23 cellular contexts compared by ENCODE assay signal in the genomic region with DNA sequence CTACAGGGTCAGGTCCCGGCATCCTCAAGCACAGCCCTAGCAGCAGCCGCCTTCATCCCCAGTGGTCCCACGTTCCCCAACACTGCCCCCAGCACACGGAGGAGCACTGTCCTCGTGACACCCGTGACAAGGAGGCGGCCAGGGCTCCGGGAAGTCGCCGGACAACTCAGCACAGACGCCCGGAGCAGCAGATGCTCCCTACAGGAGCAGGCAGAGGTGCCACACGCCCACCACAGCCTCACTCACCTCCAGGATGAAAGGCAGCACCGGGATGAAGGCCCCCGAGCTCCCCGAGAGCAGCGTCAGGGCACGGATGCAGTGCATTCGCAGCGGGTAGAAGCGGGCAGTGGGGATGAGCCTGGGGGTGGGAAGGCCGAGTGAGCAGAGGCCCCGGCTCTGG. TPM values are rescaled to one million over a fixed set of nuclear protein-coding genes. Genes with fewer than 3 reads are reported as not detected.
A peak's percentile ranks its signal among the peaks of the same experiment; 100 is the strongest.
DNase-seq lines count a peak whose midpoint lies in the region; ATAC-seq, FAIRE-seq and TF ChIP-seq lines count a peak whose summit lies in the region.
"Had no signal": no experiment of that assay in that cellular context is flagged by ENCODE, and none has a peak within 500 bp of the region (broad histone marks: within the 10 kb centered on the region; RNA-seq: fewer than 3 reads in every experiment).

No MANE protein-coding gene starts in this region.

- no peak for TF ChIP-seq RAD21 in K562 (CRISPR knock-in tag; conservative IDR thresholded peaks at IDR 0.05 in 1 of 2, IDR thresholded peaks at IDR 0.05 in 1 of 2)

- TF ChIP-seq EP300 in K562 (IDR thresholded peaks at IDR 0.05; ENCODE audit: low read length) = no peak

- no peaks in the 10 kb centered on the region for H3K9me3 Mint-ChIP-seq in neural crest cell
- H3K9me3 Mint-ChIP-seq: CD14-positive monocyte; CD4-positive, alpha-beta T cell; CD8-positive, alpha-beta memory T cell had no signal

- intact Hi-C loops in K562 (cut with micrococcal nuclease) = no loop called here

- H4K20me1 ChIP-seq in K562 (replicated peaks; ENCODE audit: control insufficient read depth, insufficient read depth, low read length) = peaks cover 8% of the 10 kb centered on the region

- peak overlapping the region; percentile 49 for H3K4me3 Mint-ChIP-seq in neural crest cell
- H3K4me3 Mint-ChIP-seq: CD14-positive monocyte; CD4-positive, alpha-beta T cell; CD8-positive, alpha-beta memory T cell had no signal

- H3K4me1 ChIP-seq in HEK293 (ENCODE audit: control insufficient read depth, insufficient read depth, low read length) = no peaks in the 10 kb centered on the region
- peaks cover 0 to 50% of the 10 kb centered on the region in 2 experiments; a peak in 2 of 5 replicates for H3K4me1 ChIP-seq in K562 (replicated peaks in 1 of 2; ENCODE audit: control insufficient read depth in 2 of 2, insufficient read depth in 2 of 2, low read length in 2 of 2)

- FAIRE-seq in K562 (lab: Jason Lieb, UNC) = no peak
- no peak for FAIRE-seq in H54 (lab: Jason Lieb, UNC)
- FAIRE-seq: A549, D721Med, GM12878, GM19239 had no signal

- peaks cover 13% of the 10 kb centered on the region for H3K36me3 Mint-ChIP-seq in neural crest cell (ENCODE audit: low read depth)

- no peak for TF ChIP-seq CTCF in HEK293 (tag by site-specific recombination; IDR thresholded peaks at IDR 0.05)
- TF ChIP-seq CTCF in K562 (IDR thresholded peaks at IDR 0.05 in 2 of 3, conservative IDR thresholded peaks at IDR 0.05 in 1 of 3; ENCODE audit: insufficient read depth in 2 of 3, low read depth in 1 of 3, low read length in 3 of 3) = no peak
- TF ChIP-seq CTCF in neural crest cell (conservative IDR thresholded peaks at IDR 0.05) = no peak

- no peak for TF ChIP-seq POLR2A in K562 (conservative IDR thresholded peaks at IDR 0.05)
- no peak for TF ChIP-seq POLR2A in H54 (IDR thresholded peaks at IDR 0.05; ENCODE audit: low read depth, low read length)

- peaks cover 9 to 100% of the 10 kb centered on the region in 2 experiments; a peak in 2 of 3 replicates for H3K36me3 ChIP-seq in HEK293 (ENCODE audit: control insufficient read depth in 2 of 2, insufficient read depth in 1 of 2, low read length in 2 of 2)
- peaks cover 100% of the 10 kb centered on the region; the same call in 2 of the 3 replicates for H3K36me3 ChIP-seq in K562 (ENCODE audit: control insufficient read depth, insufficient read depth, low read length)

- H3K27me3 ChIP-seq in K562 (ENCODE audit: control insufficient read depth in 2 of 2, insufficient read depth in 2 of 2, low read length in 2 of 2) = no peaks in the 10 kb centered on the region
- H3K27me3 ChIP-seq: BE2C had no signal

- CTCF ChIA-PET in HEK293 (lab: Yijun Ruan, JAX) = interaction anchor here (0.7 to 1.3 kb wide), 4 partner anchors 8 to 82 kb away, joined by 3 to 4 read pairs (median 4); no protein-coding TSS in a partner anchor
- CTCF ChIA-PET in K562 (lab: Yijun Ruan, JAX; ENCODE audit: low intra/inter-chr PET ratio) = no interaction called here

- H3K79me2 ChIP-seq in K562 (ENCODE audit: control insufficient read depth, insufficient read depth, low read length) = peaks cover 5% of the 10 kb centered on the region; the same call in 2 of the 3 replicates

- H3K4me1 Mint-ChIP-seq in neural crest cell = no peaks in the 10 kb centered on the region

- peaks cover 6% of the 10 kb centered on the region for H3K27me3 Mint-ChIP-seq in neural crest cell (ENCODE audit: low read depth)
- H3K27me3 Mint-ChIP-seq: CD4-positive, alpha-beta T cell; CD8-positive, alpha-beta memory T cell had no signal

- no peaks in the 10 kb centered on the region for H3K9me3 ChIP-seq in HEK293 (ENCODE audit: control insufficient read depth, insufficient read depth, low read depth, low read length)
- no peaks in the 10 kb centered on the region for H3K9me3 ChIP-seq in K562 (replicated peaks; ENCODE audit: control insufficient read depth, insufficient read depth, low read depth, low read length)
- H3K9me3 ChIP-seq: A549; BE2C; BLaER1 treated with 17β-estradiol and CSF1 and Interleukin-3, amounts not matched to agents 10 nM and 100 nM had no signal

- ATAC-seq in K562 (no peak), GM19467 (IDR thresholded peaks at IDR 0.05; ENCODE audit: unreplicated experiment) (no peak)
- ATAC-seq: GM12878 had no signal

- no peak overlapping the region; a peak in 1 of 4 replicates for H3K9ac ChIP-seq in K562 (ENCODE audit: insufficient read depth in 1 of 2, low read depth in 2 of 2, low read length in 2 of 2)
- H3K9ac ChIP-seq: BLaER1 treated with 17β-estradiol and CSF1 and Interleukin-3, amounts not matched to agents 10 nM and 100 nM had no signal

- H3K27ac ChIP-seq in HEK293 (ENCODE audit: extremely low read depth, low read depth, low read length) (no peak overlapping the region), K562 (ENCODE audit: extremely low read depth, low read depth, low read length) (no peak overlapping the region)
- H3K27ac ChIP-seq: A549; BLaER1 treated with 17β-estradiol and CSF1 and Interleukin-3, amounts not matched to agents 10 nM and 100 nM had no signal

- H3K4me3 ChIP-seq in HEK293 (ENCODE audit: low read depth, low read length) (no peak overlapping the region), K562 (no peak overlapping the region)
- H3K4me3 ChIP-seq: A549; BLaER1 treated with 17β-estradiol and CSF1 and Interleukin-3, amounts not matched to agents 10 nM and 100 nM; GM12878 had no signal

- no peak overlapping the region for H3K4me2 ChIP-seq in K562 (ENCODE audit: insufficient read depth, low read length)
- H3K4me2 ChIP-seq: A549; BLaER1 treated with 17β-estradiol and CSF1 and Interleukin-3, amounts not matched to agents 10 nM and 100 nM had no signal

- no peak overlapping the region for H2AFZ ChIP-seq in K562 (ENCODE audit: low read depth, low read length)

- no peak for DNase-seq in K562 (ENCODE audit: extremely low read depth in 1 of 4, low spot score in 3 of 4)
- no peak for DNase-seq in neural crest cell (ENCODE audit: low read depth, low spot score)
- DNase-seq in H54 (ENCODE audit: insufficient read length, low spot score) = no peak
- DNase-seq: 8988T; ACHN; AML-193; CD4-positive, alpha-beta T cell; CD8-positive, alpha-beta memory T cell; DMS 273 treated with DMSO at 0.1 percent for 48 hours; DMS79; EL; GDM1; GOT3 had no signal

- no TSS peak for BruUV-seq in K562 (replicated peaks; lab: Mats Ljungman, UMichigan)

- 97% methylated on average over 20 of the region's 23 CpGs for WGBS in K562 (ENCODE audit: insufficient coverage, low coverage, missing lambda C conversion rate)

- POLR2A ChIA-PET in HEK293 (lab: Yijun Ruan, JAX) (interaction anchor here (0.9 to 2.6 kb wide), 2 partner anchors 9 to 39 kb away, joined by 3 to 12 read pairs; no protein-coding TSS in a partner anchor), K562 (lab: Yijun Ruan, JAX) (interaction anchor here (1.4 kb wide), 1 partner anchor 10 kb away, joined by 11 read pairs; no protein-coding TSS in a partner anchor)

- in situ Hi-C loops in K562 (cut with MboI) = no loop called here

- H3K27ac Mint-ChIP-seq in neural crest cell (ENCODE audit: unreplicated experiment) = no peak overlapping the region
- H3K27ac Mint-ChIP-seq: CD4-positive, alpha-beta T cell; CD8-positive, alpha-beta memory T cell had no signal

- H3K9me1 ChIP-seq in K562 (ENCODE audit: control insufficient read depth, insufficient read depth, low read length) = no peaks in the 10 kb centered on the region

RNA-seq across cellular contexts. Expression of gene NOC2L, which starts 8.2 kb away (rescaled TPM):
- total RNA-seq in K562 (2011; cell fraction: chromatin; rRNA removed; ENCODE audit: low replicate concordance) = 185 and 348 TPM in 2 replicates
- 202 and 208 TPM in 2 replicates for total RNA-seq in K562 (2011; cell fraction: nucleolus; rRNA removed)
- 191 and 196 TPM in 2 replicates for total RNA-seq in K562 (2011; cell fraction: nucleoplasm; rRNA removed)
- total RNA-seq in K562 (2014; rRNA removed) = 363 and 418 TPM in 2 replicates
- 111 and 128 TPM in 2 replicates for total RNA-seq in K562 (2014; rRNA removed; fragmentation: Illumina TruSeq; extraction: Trizol)
- total RNA-seq in K562 (2015; rRNA removed; fragmentation: Illumina TruSeq; extraction: Trizol) = 214 and 216 TPM in 2 replicates
- 407 and 410 TPM in 2 replicates for total RNA-seq in K562 (2021)
- 86.6 and 118 TPM in 2 replicates for polyA plus RNA-seq in K562 (2011; rRNA removed)
- 166 and 242 TPM in 2 replicates for polyA plus RNA-seq in K562 (2011; cell fraction: cytosol; rRNA removed)
- polyA plus RNA-seq in K562 (2011; cell fraction: nucleus; rRNA removed) = 153 and 201 TPM in 2 replicates
- polyA plus RNA-seq in K562 (2012) = 162 and 252 TPM in 2 replicates
- polyA plus RNA-seq in K562 (2014; fragmentation: Illumina TruSeq; extraction: Trizol) = 200 and 279 TPM in 2 replicates
- polyA plus RNA-seq in K562 (2014; fragmentation: Nextera tagmentation; extraction: Ambion mirVana) = 1 to 10 TPM; 4.0 to 9.7 TPM
- polyA plus RNA-seq in K562 (2014; rRNA removed) = 260 and 299 TPM in 2 replicates
- 113 and 170 TPM in 2 replicates for polyA minus RNA-seq in K562 (2011; rRNA and poly(A)+ RNA removed)
- polyA minus RNA-seq in K562 (2011; cell fraction: cytosol; rRNA and poly(A)+ RNA removed) = 169 and 187 TPM in 2 replicates
- 36.1 and 52.3 TPM in 2 replicates for polyA minus RNA-seq in K562 (2011; cell fraction: nucleus; rRNA and poly(A)+ RNA removed)
- total RNA-seq in neural crest cell = 95.4 and 106 TPM in 2 replicates

RNA-seq across cellular contexts. Expression of gene KLHL17, which starts 9.5 kb away (rescaled TPM):
- total RNA-seq in K562 (2011; cell fraction: chromatin; rRNA removed; ENCODE audit: low replicate concordance) = 105 and 413 TPM in 2 replicates
- 347 and 361 TPM in 2 replicates for total RNA-seq in K562 (2011; cell fraction: nucleolus; rRNA removed)
- total RNA-seq in K562 (2011; cell fraction: nucleoplasm; rRNA removed) = 167 and 188 TPM in 2 replicates
- 30.7 and 30.8 TPM in 2 replicates for total RNA-seq in K562 (2014; rRNA removed)
- 1.5 and 2.9 TPM in 2 replicates for total RNA-seq in K562 (2014; rRNA removed; fragmentation: Illumina TruSeq; extraction: Trizol)
- total RNA-seq in K562 (2015; rRNA removed; fragmentation: Illumina TruSeq; extraction: Trizol) = 13.0 and 16.3 TPM in 2 replicates
- 58.1 and 71.4 TPM in 2 replicates for total RNA-seq in K562 (2021)
- polyA plus RNA-seq in K562 (2011; rRNA removed) = 18.6 and 49.7 TPM in 2 replicates
- 22.8 and 35.9 TPM in 2 replicates for polyA plus RNA-seq in K562 (2011; cell fraction: cytosol; rRNA removed)
- 819 and 946 TPM in 2 replicates for polyA plus RNA-seq in K562 (2011; cell fraction: nucleus; rRNA removed)
- 31.2 and 45.6 TPM in 2 replicates for polyA plus RNA-seq in K562 (2012)
- polyA plus RNA-seq in K562 (2014; fragmentation: Illumina TruSeq; extraction: Trizol) = 7.2 and 22.1 TPM in 2 replicates
- polyA plus RNA-seq in K562 (2014; fragmentation: Nextera tagmentation; extraction: Ambion mirVana) = under 1 TPM; 0.14 to 0.55 TPM
- polyA plus RNA-seq in K562 (2014; rRNA removed) = 67.3 and 84.8 TPM in 2 replicates
- polyA minus RNA-seq in K562 (2011; rRNA and poly(A)+ RNA removed) = 3.4 and 5.1 TPM in 2 replicates
- polyA minus RNA-seq in K562 (2011; cell fraction: cytosol; rRNA and poly(A)+ RNA removed) = 8.9 and 14.1 TPM in 2 replicates
- 72.0 and 97.5 TPM in 2 replicates for polyA minus RNA-seq in K562 (2011; cell fraction: nucleus; rRNA and poly(A)+ RNA removed)
- 41.5 and 43.9 TPM in 2 replicates for total RNA-seq in neural crest cell

RNA-seq across cellular contexts. Expression of gene PLEKHN1, which starts 15.4 kb away (rescaled TPM):
- 0.99 and 3.5 TPM in 2 replicates for total RNA-seq in K562 (2011; cell fraction: chromatin; rRNA removed; ENCODE audit: low replicate concordance)
- total RNA-seq in K562 (2011; cell fraction: nucleolus; rRNA removed) = 1.2 and 2.6 TPM in 2 replicates
- 0.88 and 1.6 TPM in 2 replicates for total RNA-seq in K562 (2011; cell fraction: nucleoplasm; rRNA removed)
- total RNA-seq in K562 (2014; rRNA removed) = 0.09 and 0.69 TPM in 2 replicates
- 0.07 TPM in 1 of 2 replicates, not detected in the other for total RNA-seq in K562 (2014; rRNA removed; fragmentation: Illumina TruSeq; extraction: Trizol)
- total RNA-seq in K562 (2015; rRNA removed; fragmentation: Illumina TruSeq; extraction: Trizol) = 0.11 and 0.18 TPM in 2 replicates
- 1.2 and 1.5 TPM in 2 replicates for total RNA-seq in K562 (2021)
- polyA plus RNA-seq in K562 (2011; rRNA removed) = 0.13 and 0.34 TPM in 2 replicates
- polyA plus RNA-seq in K562 (2011; cell fraction: cytosol; rRNA removed) = 0.12 and 0.37 TPM in 2 replicates
- polyA plus RNA-seq in K562 (2011; cell fraction: nucleus; rRNA removed) = 2.6 and 3.6 TPM in 2 replicates
- polyA plus RNA-seq in K562 (2012) = 0.47 and 1.4 TPM in 2 replicates
- 0.13 and 0.69 TPM in 2 replicates for polyA plus RNA-seq in K562 (2014; fragmentation: Illumina TruSeq; extraction: Trizol)
- polyA plus RNA-seq in K562 (2014; fragmentation: Nextera tagmentation; extraction: Ambion mirVana) = not detected
- polyA plus RNA-seq in K562 (2014; rRNA removed) = 0.52 and 0.80 TPM in 2 replicates
- polyA minus RNA-seq in K562 (2011; rRNA and poly(A)+ RNA removed) = not detected in 2 replicates
- 0.55 TPM in 1 of 2 replicates, not detected in the other for polyA minus RNA-seq in K562 (2011; cell fraction: cytosol; rRNA and poly(A)+ RNA removed)
- polyA minus RNA-seq in K562 (2011; cell fraction: nucleus; rRNA and poly(A)+ RNA removed) = 1.3 and 1.8 TPM in 2 replicates
- not detected in 2 replicates for total RNA-seq in neural crest cell

RNA-seq across cellular contexts. Expression of gene SAMD11, which starts 27.2 kb away (rescaled TPM):
- 0.42 and 1.3 TPM in 2 replicates for total RNA-seq in K562 (2011; cell fraction: chromatin; rRNA removed; ENCODE audit: low replicate concordance)
- total RNA-seq in K562 (2011; cell fraction: nucleolus; rRNA removed) = 1.2 and 1.8 TPM in 2 replicates
- 0.31 and 0.44 TPM in 2 replicates for total RNA-seq in K562 (2011; cell fraction: nucleoplasm; rRNA removed)
- total RNA-seq in K562 (2014; rRNA removed) (0.41 and 0.82 TPM in 2 replicates), K562 (2014; rRNA removed; fragmentation: Illumina TruSeq; extraction: Trizol) (0.07 TPM in 1 of 2 replicates, not detected in the other), K562 (2015; rRNA removed; fragmentation: Illumina TruSeq; extraction: Trizol) (0.11 and 0.26 TPM in 2 replicates), K562 (2021) (0.38 and 0.49 TPM in 2 replicates), neural crest cell (0.14 TPM in 1 of 2 replicates, not detected in the other)
- polyA plus RNA-seq in K562 (2011; rRNA removed) (0.24 and 0.31 TPM in 2 replicates), K562 (2014; fragmentation: Illumina TruSeq; extraction: Trizol) (not detected in 2 replicates), K562 (2014; fragmentation: Nextera tagmentation; extraction: Ambion mirVana) (under 1 TPM in 1 of 2 experiments, not detected in 1; 0.08 TPM), K562 (2014; rRNA removed) (0.07 and 0.32 TPM in 2 replicates)
- polyA plus RNA-seq in K562 (2011; cell fraction: cytosol; rRNA removed) = 0.37 and 0.73 TPM in 2 replicates
- 1.6 and 3.1 TPM in 2 replicates for polyA plus RNA-seq in K562 (2011; cell fraction: nucleus; rRNA removed)
- polyA plus RNA-seq in K562 (2012) = 0.36 and 0.64 TPM in 2 replicates
- polyA minus RNA-seq in K562 (2011; rRNA and poly(A)+ RNA removed) = not detected in 2 replicates
- polyA minus RNA-seq in K562 (2011; cell fraction: cytosol; rRNA and poly(A)+ RNA removed) = 1.3 and 3.5 TPM in 2 replicates
- polyA minus RNA-seq in K562 (2011; cell fraction: nucleus; rRNA and poly(A)+ RNA removed) = 0.94 and 1.6 TPM in 2 replicates
- total RNA-seq: CD4-positive, alpha-beta T cell; CD8-positive, alpha-beta memory T cell; GM12878 had no signal
- polyA plus RNA-seq: CD14-positive monocyte had no signal

RNA-seq across cellular contexts. Expression of gene PERM1, which starts 31.0 kb away (rescaled TPM):
- 0.30 and 1.0 TPM in 2 replicates for total RNA-seq in K562 (2011; cell fraction: chromatin; rRNA removed; ENCODE audit: low replicate concordance)
- 0.39 and 0.67 TPM in 2 replicates for total RNA-seq in K562 (2011; cell fraction: nucleolus; rRNA removed)
- total RNA-seq in K562 (2011; cell fraction: nucleoplasm; rRNA removed) = 0.23 and 0.29 TPM in 2 replicates
- total RNA-seq in K562 (2014; rRNA removed) (not detected in 2 replicates), K562 (2014; rRNA removed; fragmentation: Illumina TruSeq; extraction: Trizol) (not detected in 2 replicates), K562 (2015; rRNA removed; fragmentation: Illumina TruSeq; extraction: Trizol) (not detected in 2 replicates), K562 (2021) (not detected in 2 replicates), neural crest cell (0.11 TPM in 1 of 2 replicates, not detected in the other)
- polyA plus RNA-seq in K562 (2011; rRNA removed) (0.04 TPM in 1 of 2 replicates, not detected in the other), K562 (2014; fragmentation: Illumina TruSeq; extraction: Trizol) (not detected in 2 replicates), K562 (2014; fragmentation: Nextera tagmentation; extraction: Ambion mirVana) (not detected), K562 (2014; rRNA removed) (not detected in 2 replicates)
- polyA plus RNA-seq in K562 (2011; cell fraction: cytosol; rRNA removed) = 0.06 TPM in 1 of 2 replicates, not detected in the other
- 0.18 and 0.25 TPM in 2 replicates for polyA plus RNA-seq in K562 (2011; cell fraction: nucleus; rRNA removed)
- polyA plus RNA-seq in K562 (2012) = 0.46 and 0.48 TPM in 2 replicates
- polyA minus RNA-seq in K562 (2011; rRNA and poly(A)+ RNA removed) = not detected in 2 replicates
- polyA minus RNA-seq in K562 (2011; cell fraction: cytosol; rRNA and poly(A)+ RNA removed) = not detected in 2 replicates
- 0.33 TPM in 1 of 2 replicates, not detected in the other for polyA minus RNA-seq in K562 (2011; cell fraction: nucleus; rRNA and poly(A)+ RNA removed)
- total RNA-seq: CD4-positive, alpha-beta T cell; CD8-positive, alpha-beta memory T cell; GM12878; H7 had no signal
- polyA plus RNA-seq: CD14-positive monocyte; CD8-positive, alpha-beta memory T cell; GM12878 had no signal
